Comparison of ENCODE assay signal across 28 cellular contexts in the genomic region with DNA sequence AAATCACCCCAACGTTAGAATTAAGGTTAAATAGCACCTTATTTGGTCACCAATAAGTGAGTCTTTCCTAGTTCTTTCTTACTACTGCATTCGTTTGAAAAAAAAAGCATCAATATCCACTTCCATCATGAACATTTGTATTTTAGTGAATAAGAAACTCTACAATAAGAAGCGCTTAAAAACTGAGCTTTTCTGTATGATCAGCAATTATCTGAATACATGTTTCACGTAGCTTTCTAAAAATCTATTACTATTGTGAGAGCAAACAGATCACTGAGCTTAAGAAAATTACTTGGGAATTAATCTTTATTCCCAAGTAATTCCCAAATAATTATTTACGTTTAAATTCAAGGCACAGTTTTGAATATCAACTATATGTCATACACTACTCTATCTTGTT.
"Had no signal": no experiment of that assay in that cellular context is flagged by ENCODE, and none has a peak within 500 bp of the region (broad histone marks: within the 10 kb centered on the region; RNA-seq: fewer than 3 reads in every experiment).

No MANE protein-coding gene starts in this region.

- H3K9me3 Mint-ChIP-seq: activated CD4-positive, alpha-beta memory T cell treated with anti-CD3 and anti-CD28 coated beads, Interleukin-2, amount 10 ng/mL, durations not matched to agents 7 days and 5 days; activated T-helper 17 cell treated with anti-CD3 and anti-CD28 coated beads, Interleukin-2, amount 50 U/mL, for 72 hours; central memory CD8-positive, alpha-beta T cell had no signal

- H3K4me1 Mint-ChIP-seq: activated CD4-positive, alpha-beta memory T cell treated with anti-CD3 and anti-CD28 coated beads, Interleukin-2, amount 10 ng/mL, durations not matched to agents 7 days and 5 days; activated naive CD4-positive, alpha-beta T cell treated with anti-CD3 and anti-CD28 coated beads, Interleukin-2, amount 50 U/mL, for 24 hours; activated naive CD8-positive, alpha-beta T cell treated with anti-CD3 and anti-CD28 coated beads, Interleukin-2, amount 10 ng/mL, durations not matched to agents 7 days and 5 days; activated T-helper 17 cell treated with anti-CD3 and anti-CD28 coated beads, Interleukin-2, amount 50 U/mL, for 72 hours; central memory CD8-positive, alpha-beta T cell had no signal

- H3K27ac ChIP-seq: ascending aorta, cardiac muscle cell, Peyer's patch, SJSA1, VCaP had no signal

- H3K27me3 Mint-ChIP-seq: activated CD4-positive, alpha-beta memory T cell treated with anti-CD3 and anti-CD28 coated beads, Interleukin-2, amount 10 ng/mL, durations not matched to agents 7 days and 5 days; activated naive CD4-positive, alpha-beta T cell treated with anti-CD3 and anti-CD28 coated beads, Interleukin-2, amount 50 U/mL, for 24 hours; activated naive CD8-positive, alpha-beta T cell treated with anti-CD3 and anti-CD28 coated beads, Interleukin-2, amount 10 ng/mL, durations not matched to agents 7 days and 5 days; activated T-helper 17 cell treated with anti-CD3 and anti-CD28 coated beads, Interleukin-2, amount 50 U/mL, for 72 hours; central memory CD8-positive, alpha-beta T cell had no signal

- H3K27ac Mint-ChIP-seq: activated CD4-positive, alpha-beta memory T cell treated with anti-CD3 and anti-CD28 coated beads, Interleukin-2, amount 10 ng/mL, durations not matched to agents 7 days and 5 days; activated naive CD4-positive, alpha-beta T cell treated with anti-CD3 and anti-CD28 coated beads, Interleukin-2, amount 50 U/mL, for 24 hours; activated naive CD8-positive, alpha-beta T cell treated with anti-CD3 and anti-CD28 coated beads, Interleukin-2, amount 10 ng/mL, durations not matched to agents 7 days and 5 days; activated T-cell treated with anti-CD3 and anti-CD28 coated beads, Interleukin-2, amount 50 U/mL, for 72 hours; activated T-helper 17 cell treated with anti-CD3 and anti-CD28 coated beads, Interleukin-2, amount 50 U/mL, for 72 hours had no signal

- ATAC-seq: activated T-cell treated with anti-CD3 and anti-CD28 coated beads, Interleukin-2, amount 50 U/mL, for 72 hours; activated T-helper 17 cell treated with anti-CD3 and anti-CD28 coated beads, Interleukin-2, amount 50 U/mL, for 72 hours; PC-3 had no signal

- H3K4me3 Mint-ChIP-seq: activated CD4-positive, alpha-beta memory T cell treated with anti-CD3 and anti-CD28 coated beads, Interleukin-2, amount 10 ng/mL, durations not matched to agents 7 days and 5 days; activated naive CD4-positive, alpha-beta T cell treated with anti-CD3 and anti-CD28 coated beads, Interleukin-2, amount 50 U/mL, for 24 hours; activated naive CD8-positive, alpha-beta T cell treated with anti-CD3 and anti-CD28 coated beads, Interleukin-2, amount 10 ng/mL, durations not matched to agents 7 days and 5 days; activated T-cell treated with anti-CD3 and anti-CD28 coated beads, Interleukin-2, amount 50 U/mL, for 72 hours; activated T-helper 17 cell treated with anti-CD3 and anti-CD28 coated beads, Interleukin-2, amount 50 U/mL, for 72 hours; central memory CD8-positive, alpha-beta T cell had no signal

- H3K4me1 ChIP-seq: ascending aorta, Peyer's patch, SJSA1 had no signal

- H3K4me3 ChIP-seq: ascending aorta, cardiac muscle cell, MG63, Peyer's patch, SJSA1 had no signal

- H3K9me3 ChIP-seq: SJSA1 had no signal

- DNase-seq: activated CD4-positive, alpha-beta memory T cell treated with anti-CD3 and anti-CD28 coated beads, Interleukin-2, amount 10 ng/mL, durations not matched to agents 7 days and 5 days; activated CD4-positive, alpha-beta T cell treated with anti-CD3 and anti-CD28 coated beads for 1 hour; activated CD4-positive, alpha-beta T cell treated with anti-CD3 and anti-CD28 coated beads for 48 hours; activated CD4-positive, CD25-positive, alpha-beta regulatory T cell; activated gamma-delta T cell; activated naive CD4-positive, alpha-beta T cell treated with Interleukin-2 at 50 U/mL for 16 hours; activated naive CD8-positive, alpha-beta T cell treated with anti-CD3 and anti-CD28 coated beads, Interleukin-2, amount 10 ng/mL, durations not matched to agents 7 days and 5 days; activated T-cell treated with anti-CD3 and anti-CD28 coated beads, Interleukin-2, amount 50 U/mL, for 1 hour; activated T-cell treated with anti-CD3 and anti-CD28 coated beads, Interleukin-2, amount 50 U/mL, for 72 hours; MG63; NCI-H2029 treated with DMSO at 0.1 percent for 48 hours; NCI-H2107; NCI-H2171; NCI-H510A; NK-92 treated with Interleukin-12 subunit alpha and Interleukin-12 subunit beta, amount 100 ng/mL, for 24 hours; Peyer's patch; SHP77 treated with DMSO at 0.1 percent for 48 hours; SW 1271; T-helper 1 cell; T-helper 9 cell had no signal
